10 cellular contexts compared by ENCODE assay signal in genomic region chr14:22505751-22506710, GRCh38.
DNase-seq lines count a peak whose midpoint lies in the region; ATAC-seq lines count a peak whose summit lies in the region.
"Had no signal": no experiment of that assay in that cellular context is flagged by ENCODE, and none has a peak within 500 bp of the region (broad histone marks: within the 10 kb centered on the region; RNA-seq: fewer than 3 reads in every experiment).

No MANE protein-coding gene starts in this region.

- peaks cover 81% of the 10 kb centered on the region for H3K36me3 Mint-ChIP-seq in activated T-helper 1 cell treated with anti-CD3 and anti-CD28 coated beads, Interleukin-12 subunit alpha, Interleukin-12 subunit beta, Interleukin-2, Interleukin-4 antibody, amounts not matched to agents 30 ng/mL and 10 ng/mL and 1 ng/mL, durations not matched to agents 14 hours and 24 hours and 36 hours (ENCODE audit: low read depth)

- peak; percentile 35 for ATAC-seq in HG02588 (IDR thresholded peaks at IDR 0.05; ENCODE audit: unreplicated experiment)

- H3K27me3 Mint-ChIP-seq in activated T-helper 1 cell treated with anti-CD3 and anti-CD28 coated beads, Interleukin-12 subunit alpha, Interleukin-12 subunit beta, Interleukin-2, Interleukin-4 antibody, amounts not matched to agents 30 ng/mL and 10 ng/mL and 1 ng/mL, durations not matched to agents 14 hours and 24 hours and 36 hours (ENCODE audit: insufficient read depth): no peaks in the 10 kb centered on the region

- H3K27ac Mint-ChIP-seq in activated T-helper 1 cell treated with anti-CD3 and anti-CD28 coated beads, Interleukin-12 subunit alpha, Interleukin-12 subunit beta, Interleukin-2, Interleukin-4 antibody, amounts not matched to agents 30 ng/mL and 10 ng/mL and 1 ng/mL, durations not matched to agents 14 hours and 24 hours and 36 hours: peak overlapping the region; percentile 96

- intact Hi-C loops in activated T-helper 1 cell treated with anti-CD3 and anti-CD28 coated beads, Interleukin-12 subunit alpha, Interleukin-12 subunit beta, Interleukin-2, Interleukin-4 antibody, amounts not matched to agents 30 ng/mL and 10 ng/mL and 1 ng/mL, durations not matched to agents 14 hours and 24 hours and 36 hours (cut with micrococcal nuclease): loop anchor here (2.0 to 5.0 kb wide), 5 partner anchors 17 to 654 kb away; no protein-coding TSS in a partner anchor

- H3K4me3 Mint-ChIP-seq in activated T-helper 1 cell treated with anti-CD3 and anti-CD28 coated beads, Interleukin-12 subunit alpha, Interleukin-12 subunit beta, Interleukin-2, Interleukin-4 antibody, amounts not matched to agents 30 ng/mL and 10 ng/mL and 1 ng/mL, durations not matched to agents 14 hours and 24 hours and 36 hours: peak overlapping the region; percentile 95

- peak; percentile 68 for DNase-seq in activated CD8-positive, alpha-beta memory T cell treated with anti-CD3 and anti-CD28 coated beads for 24 hours
- DNase-seq in activated CD8-positive, alpha-beta memory T cell treated with anti-CD3 and anti-CD28 coated beads, Interleukin-2, amount 50 U/mL, for 48 hours: no peak
- DNase-seq in activated T-helper 1 cell treated with anti-CD3 and anti-CD28 coated beads, Interleukin-12 subunit alpha, Interleukin-12 subunit beta, Interleukin-2, Interleukin-4 antibody, amounts not matched to agents 30 ng/mL and 10 ng/mL and 1 ng/mL, durations not matched to agents 14 hours and 24 hours and 36 hours (ENCODE audit: low spot score): no peak
- peak; percentile 52 for DNase-seq in retina
- no peak for DNase-seq in SW480 (ENCODE audit: low spot score)
- DNase-seq in HuH-7 (ENCODE audit: low spot score): no peak
- no peak for DNase-seq in stimulated activated CD4-positive, alpha-beta T cell treated with anti-CD3 and anti-CD28 coated beads, Interleukin-4, amount 100 ng/mL, for 1 hour
- DNase-seq: OCI-M1, upper lobe of left lung had no signal

- no peaks in the 10 kb centered on the region for H3K9me3 Mint-ChIP-seq in activated T-helper 1 cell treated with anti-CD3 and anti-CD28 coated beads, Interleukin-12 subunit alpha, Interleukin-12 subunit beta, Interleukin-2, Interleukin-4 antibody, amounts not matched to agents 30 ng/mL and 10 ng/mL and 1 ng/mL, durations not matched to agents 14 hours and 24 hours and 36 hours

- peaks cover 79% of the 10 kb centered on the region for H3K4me1 Mint-ChIP-seq in activated T-helper 1 cell treated with anti-CD3 and anti-CD28 coated beads, Interleukin-12 subunit alpha, Interleukin-12 subunit beta, Interleukin-2, Interleukin-4 antibody, amounts not matched to agents 30 ng/mL and 10 ng/mL and 1 ng/mL, durations not matched to agents 14 hours and 24 hours and 36 hours (ENCODE audit: low read depth)

Comparison
In these comparisons a context has a peak if more than half of its experiments do, and no peak if none do; other contexts are left out.
1. DNase-seq: peak in activated CD8-positive, alpha-beta memory T cell treated with anti-CD3 and anti-CD28 coated beads for 24 hours (single experiment) and retina (single experiment); none in activated CD8-positive, alpha-beta memory T cell treated with anti-CD3 and anti-CD28 coated beads, Interleukin-2, amount 50 U/mL, for 48 hours (single experiment), activated T-helper 1 cell treated with anti-CD3 and anti-CD28 coated beads, Interleukin-12 subunit alpha, Interleukin-12 subunit beta, Interleukin-2, Interleukin-4 antibody, amounts not matched to agents 30 ng/mL and 10 ng/mL and 1 ng/mL, durations not matched to agents 14 hours and 24 hours and 36 hours (single experiment), SW480 (single experiment), HuH-7 (single experiment) and stimulated activated CD4-positive, alpha-beta T cell treated with anti-CD3 and anti-CD28 coated beads, Interleukin-4, amount 100 ng/mL, for 1 hour (single experiment).